In genomic region chr6:135990437-135990836, GRCh38 we compare ENCODE assay signal across 25 cellular contexts.
"Had no signal": no experiment of that assay in that cellular context is flagged by ENCODE, and none has a peak within 500 bp of the region (broad histone marks: within the 10 kb centered on the region; RNA-seq: fewer than 3 reads in every experiment).

No MANE protein-coding gene starts in this region.

- H3K36me3 ChIP-seq: gastrocnemius medialis, left lung, lower lobe of right lung, neural progenitor cell, suprapubic skin, tibial nerve, WERI-Rb-1 had no signal

- H3K27ac ChIP-seq: gastrocnemius medialis, left lung, lower lobe of right lung, neural progenitor cell, parathyroid adenoma, psoas muscle, suprapubic skin, tibial nerve, WERI-Rb-1 had no signal

- ATAC-seq: activated CD4-positive, CD25-positive, alpha-beta regulatory T cell treated with anti-CD3 and anti-CD28 coated beads, Interleukin-2, amount 50 U/mL, for 24 hours; gastrocnemius medialis; left lung; lower lobe of right lung; naive thymus-derived CD8-positive, alpha-beta T cell; psoas muscle had no signal

- DNase-seq: activated CD4-positive, alpha-beta T cell treated with anti-CD3 and anti-CD28 coated beads for 48 hours; activated CD4-positive, alpha-beta T cell treated with anti-CD3 and anti-CD28 coated beads, Interleukin-2, amount 50 U/mL, for 48 hours; activated CD8-positive, alpha-beta memory T cell treated with anti-CD3 and anti-CD28 coated beads for 24 hours; activated effector memory CD4-positive, alpha-beta T cell treated with Interleukin-2 at 50 U/mL for 16 hours; activated naive CD4-positive, alpha-beta T cell treated with Interleukin-2 at 50 U/mL for 16 hours; anterior cingulate cortex; effector CD8-positive, alpha-beta T cell; gastrocnemius medialis; glutamatergic neuron; left lung; lower lobe of right lung; mesenchymal stem cell; naive thymus-derived CD8-positive, alpha-beta T cell; occipital lobe; psoas muscle; stimulated activated CD4-positive, alpha-beta T cell treated with anti-CD3 and anti-CD28 coated beads, Interleukin-15, amount 100 ng/mL, for 24 hours; stimulated activated CD4-positive, alpha-beta T cell treated with anti-CD3 and anti-CD28 coated beads, Interleukin-2, amount 100 ng/mL, for 24 hours; stimulated activated naive CD4-positive, alpha-beta T cell; T-helper 9 cell; WERI-Rb-1 had no signal

- H3K4me3 ChIP-seq: gastrocnemius medialis, left lung, lower lobe of right lung, neural progenitor cell, psoas muscle, suprapubic skin, tibial nerve had no signal

- H3K9ac ChIP-seq: neural progenitor cell, parathyroid adenoma had no signal

- H3K9me3 ChIP-seq: gastrocnemius medialis, left lung, lower lobe of right lung, psoas muscle, suprapubic skin, tibial nerve had no signal
